28 cellular contexts compared by ENCODE assay signal in the genomic region with DNA sequence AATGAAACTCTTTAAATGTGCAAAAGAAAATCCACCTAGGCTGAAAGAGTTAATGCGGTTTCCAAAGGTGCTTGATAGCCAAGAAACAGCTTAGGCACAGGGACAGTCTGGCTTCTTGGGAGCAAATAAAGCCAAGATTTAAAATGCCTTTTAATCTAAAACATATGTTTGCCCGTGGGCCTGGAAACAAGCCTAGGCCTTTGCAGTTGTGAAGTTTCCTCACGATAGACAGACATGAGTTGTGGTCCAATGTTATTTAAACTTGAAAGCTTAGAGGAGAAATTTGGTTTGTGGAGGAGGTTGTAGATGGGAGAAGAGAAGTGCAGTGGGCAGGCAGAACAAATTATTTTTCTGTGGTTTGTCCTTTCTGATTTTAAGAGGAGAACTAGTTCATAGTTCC. TPM values are rescaled to one million over a fixed set of nuclear protein-coding genes. Genes with fewer than 3 reads are reported as not detected.
A peak's percentile ranks its signal among the peaks of the same experiment; 100 is the strongest.
DNase-seq lines count a peak whose midpoint lies in the region; ATAC-seq and TF ChIP-seq lines count a peak whose summit lies in the region.
"Had no signal": no experiment of that assay in that cellular context is flagged by ENCODE, and none has a peak within 500 bp of the region (broad histone marks: within the 10 kb centered on the region; RNA-seq: fewer than 3 reads in every experiment).

No MANE protein-coding gene starts in this region.

- H3K4me1 ChIP-seq in gastrocnemius medialis: no peaks in the 10 kb centered on the region
- H3K4me1 ChIP-seq: BLaER1, sigmoid colon, transverse colon had no signal

- no peaks in the 10 kb centered on the region for H3K27me3 ChIP-seq in gastrocnemius medialis
- H3K27me3 ChIP-seq: BLaER1, dorsolateral prefrontal cortex, ovary, sigmoid colon, transverse colon had no signal

- H3K36me3 Mint-ChIP-seq in nephron progenitor cell (ENCODE audit: low read depth) (peaks cover 3% of the 10 kb centered on the region), glutamatergic neuron (ENCODE audit: unreplicated experiment) (no peaks in the 10 kb centered on the region)
- H3K36me3 Mint-ChIP-seq: activated naive CD4-positive, alpha-beta T cell treated with anti-CD3 and anti-CD28 coated beads, Interleukin-2, amount 50 U/mL, for 72 hours had no signal

- in situ Hi-C loops in gastrocnemius medialis (cut with MboI; ENCODE audit: low sequenced_read_pairs in 4 of 4): no loop called here

- H3K9me3 Mint-ChIP-seq in nephron progenitor cell: no peaks in the 10 kb centered on the region
- H3K9me3 Mint-ChIP-seq in glutamatergic neuron (ENCODE audit: unreplicated experiment): no peaks in the 10 kb centered on the region
- H3K9me3 Mint-ChIP-seq: activated naive CD4-positive, alpha-beta T cell treated with anti-CD3 and anti-CD28 coated beads, Interleukin-2, amount 50 U/mL, for 72 hours; activated T-cell treated with anti-CD3 and anti-CD28 coated beads, Interleukin-2, amount 50 U/mL, for 72 hours had no signal

- no peaks in the 10 kb centered on the region for H3K27me3 Mint-ChIP-seq in nephron progenitor cell (ENCODE audit: low read depth, poor library complexity)
- H3K27me3 Mint-ChIP-seq in glutamatergic neuron (ENCODE audit: unreplicated experiment): peaks cover 2% of the 10 kb centered on the region

- no peak overlapping the region for H3K4me3 ChIP-seq in fibroblast of mammary gland (ENCODE audit: control insufficient read depth, low read depth, low read length)
- no peak overlapping the region for H3K4me3 ChIP-seq in gastrocnemius medialis
- H3K4me3 ChIP-seq: BLaER1, dorsolateral prefrontal cortex, ovary, sigmoid colon, transverse colon had no signal

- DNase-seq in EH (ENCODE audit: low read depth) (peak; percentile 87), fibroblast of mammary gland (ENCODE audit: low read depth) (peak; percentile 86), nephron progenitor cell (no peak), glutamatergic neuron (no peak), gastrocnemius medialis (no peak)
- DNase-seq: activated CD4-positive, CD25-positive, alpha-beta regulatory T cell treated with anti-CD3 and anti-CD28 coated beads, Interleukin-2, amount 50 U/mL, for 72 hours; activated T-cell treated with anti-CD3 and anti-CD28 coated beads, Interleukin-2, amount 50 U/mL, for 72 hours; Calu3; dorsolateral prefrontal cortex; islet precursor cell; NCI-H1436 treated with DMSO at 0.1 percent for 48 hours; NCI-H2171; NCI-H774; ovary; sigmoid colon; stimulated activated CD4-positive, alpha-beta T cell treated with anti-CD3 and anti-CD28 coated beads, Interleukin-1b, Interleukin-23, amount 100 ng/mL, for 48 hours; stimulated activated naive CD4-positive, alpha-beta T cell treated with Interleukin-2 at 50 U/mL for 16 hours; transverse colon had no signal

- no peak overlapping the region for H3K4me3 Mint-ChIP-seq in nephron progenitor cell
- H3K4me3 Mint-ChIP-seq in glutamatergic neuron (ENCODE audit: unreplicated experiment): no peak overlapping the region
- H3K4me3 Mint-ChIP-seq: activated T-cell treated with anti-CD3 and anti-CD28 coated beads, Interleukin-2, amount 50 U/mL, for 72 hours had no signal

- H3K27ac ChIP-seq in gastrocnemius medialis: no peak overlapping the region
- H3K27ac ChIP-seq: BLaER1, dorsolateral prefrontal cortex, ovary, sigmoid colon, transverse colon had no signal

- TF ChIP-seq CTCF in fibroblast of mammary gland (conservative IDR thresholded peaks at IDR 0.05; ENCODE audit: control insufficient read depth, insufficient read depth, low read depth, low read length) (no peak), nephron progenitor cell (IDR thresholded peaks at IDR 0.05) (no peak), glutamatergic neuron (IDR thresholded peaks at IDR 0.05; ENCODE audit: partially characterized antibody, unreplicated experiment) (no peak), gastrocnemius medialis (IDR thresholded peaks at IDR 0.05 in 4 of 5, conservative IDR thresholded peaks at IDR 0.05 in 1 of 5) (no peak)

- intact Hi-C loops in gastrocnemius medialis (cut with DNase I; ENCODE audit: low total_unique reads): no loop called here

- H3K27ac Mint-ChIP-seq in nephron progenitor cell (peak overlapping the region; percentile 3), glutamatergic neuron (ENCODE audit: unreplicated experiment) (no peak overlapping the region)
- H3K27ac Mint-ChIP-seq: activated naive CD4-positive, alpha-beta T cell treated with anti-CD3 and anti-CD28 coated beads, Interleukin-2, amount 50 U/mL, for 72 hours; activated T-cell treated with anti-CD3 and anti-CD28 coated beads, Interleukin-2, amount 50 U/mL, for 72 hours had no signal

- no peaks in the 10 kb centered on the region for H3K9me3 ChIP-seq in gastrocnemius medialis
- H3K9me3 ChIP-seq: BLaER1, ovary, sigmoid colon, transverse colon had no signal

- no peaks in the 10 kb centered on the region for H3K36me3 ChIP-seq in gastrocnemius medialis
- H3K36me3 ChIP-seq: BLaER1, ovary, transverse colon had no signal

- peaks cover 15% of the 10 kb centered on the region for H3K4me1 Mint-ChIP-seq in nephron progenitor cell
- peaks cover 2% of the 10 kb centered on the region for H3K4me1 Mint-ChIP-seq in glutamatergic neuron (ENCODE audit: low read depth, unreplicated experiment)

- peak; percentile 70 for ATAC-seq in SK-N-SH treated with all-trans-retinoic acid at 6 μM for 48 hours
- ATAC-seq in GM19397 (IDR thresholded peaks at IDR 0.05; ENCODE audit: unreplicated experiment): no peak
- ATAC-seq in HG03342 (IDR thresholded peaks at IDR 0.05; ENCODE audit: unreplicated experiment): no peak
- ATAC-seq in gastrocnemius medialis: no peak
- ATAC-seq: activated naive CD4-positive, alpha-beta T cell treated with anti-CD3 and anti-CD28 coated beads, Interleukin-2, amount 50 U/mL, for 72 hours; activated T-cell treated with anti-CD3 and anti-CD28 coated beads, Interleukin-2, amount 50 U/mL, for 72 hours had no signal

- TF ChIP-seq POLR2A in gastrocnemius medialis (IDR thresholded peaks at IDR 0.05): no peak

TF ChIP-seq in SK-N-SH treated with all-trans-retinoic acid at 6 μM for 48 hours, 23 proteins besides CTCF, POLR2A, EP300 and RAD21:
- peak; percentile 84 for TF ChIP-seq TCF4 (CRISPR knock-in tag; IDR thresholded peaks at IDR 0.05; ENCODE audit: borderline replicate concordance)
- TF ChIP-seq, protein P1, sequence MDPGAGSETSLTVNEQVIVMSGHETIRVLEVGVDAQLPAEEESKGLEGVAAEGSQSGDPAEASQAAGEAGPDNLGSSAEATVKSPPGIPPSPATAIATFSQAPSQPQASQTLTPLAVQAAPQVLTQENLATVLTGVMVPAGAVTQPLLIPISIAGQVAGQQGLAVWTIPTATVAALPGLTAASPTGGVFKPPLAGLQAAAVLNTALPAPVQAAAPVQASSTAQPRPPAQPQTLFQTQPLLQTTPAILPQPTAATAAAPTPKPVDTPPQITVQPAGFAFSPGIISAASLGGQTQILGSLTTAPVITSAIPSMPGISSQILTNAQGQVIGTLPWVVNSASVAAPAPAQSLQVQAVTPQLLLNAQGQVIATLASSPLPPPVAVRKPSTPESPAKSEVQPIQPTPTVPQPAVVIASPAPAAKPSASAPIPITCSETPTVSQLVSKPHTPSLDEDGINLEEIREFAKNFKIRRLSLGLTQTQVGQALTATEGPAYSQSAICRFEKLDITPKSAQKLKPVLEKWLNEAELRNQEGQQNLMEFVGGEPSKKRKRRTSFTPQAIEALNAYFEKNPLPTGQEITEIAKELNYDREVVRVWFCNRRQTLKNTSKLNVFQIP (CRISPR knock-in tag; IDR thresholded peaks at IDR 0.05; ENCODE audit: borderline replicate concordance, low read depth): no peak
- TF ChIP-seq ISL1 (CRISPR knock-in tag; IDR thresholded peaks at IDR 0.05): 0 out of 2 replicates have a peak, but pooled peaks have one; percentile 7
- TF ChIP-seq, protein P2, sequence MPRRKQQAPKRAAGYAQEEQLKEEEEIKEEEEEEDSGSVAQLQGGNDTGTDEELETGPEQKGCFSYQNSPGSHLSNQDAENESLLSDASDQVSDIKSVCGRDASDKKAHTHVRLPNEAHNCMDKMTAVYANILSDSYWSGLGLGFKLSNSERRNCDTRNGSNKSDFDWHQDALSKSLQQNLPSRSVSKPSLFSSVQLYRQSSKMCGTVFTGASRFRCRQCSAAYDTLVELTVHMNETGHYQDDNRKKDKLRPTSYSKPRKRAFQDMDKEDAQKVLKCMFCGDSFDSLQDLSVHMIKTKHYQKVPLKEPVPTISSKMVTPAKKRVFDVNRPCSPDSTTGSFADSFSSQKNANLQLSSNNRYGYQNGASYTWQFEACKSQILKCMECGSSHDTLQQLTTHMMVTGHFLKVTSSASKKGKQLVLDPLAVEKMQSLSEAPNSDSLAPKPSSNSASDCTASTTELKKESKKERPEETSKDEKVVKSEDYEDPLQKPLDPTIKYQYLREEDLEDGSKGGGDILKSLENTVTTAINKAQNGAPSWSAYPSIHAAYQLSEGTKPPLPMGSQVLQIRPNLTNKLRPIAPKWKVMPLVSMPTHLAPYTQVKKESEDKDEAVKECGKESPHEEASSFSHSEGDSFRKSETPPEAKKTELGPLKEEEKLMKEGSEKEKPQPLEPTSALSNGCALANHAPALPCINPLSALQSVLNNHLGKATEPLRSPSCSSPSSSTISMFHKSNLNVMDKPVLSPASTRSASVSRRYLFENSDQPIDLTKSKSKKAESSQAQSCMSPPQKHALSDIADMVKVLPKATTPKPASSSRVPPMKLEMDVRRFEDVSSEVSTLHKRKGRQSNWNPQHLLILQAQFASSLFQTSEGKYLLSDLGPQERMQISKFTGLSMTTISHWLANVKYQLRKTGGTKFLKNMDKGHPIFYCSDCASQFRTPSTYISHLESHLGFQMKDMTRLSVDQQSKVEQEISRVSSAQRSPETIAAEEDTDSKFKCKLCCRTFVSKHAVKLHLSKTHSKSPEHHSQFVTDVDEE (CRISPR knock-in tag; IDR thresholded peaks at IDR 0.05): peak; percentile 62; the same call in 1 of the 2 replicates

RNA-seq across cellular contexts. Expression of a gene that starts 29.8 kb away (rescaled TPM):
- total RNA-seq in glutamatergic neuron (ENCODE audit: unreplicated experiment): not detected
- total RNA-seq in gastrocnemius medialis: not detected
- total RNA-seq: bronchial epithelial cell, Calu3, epithelial cell of proximal tubule, H4, lung microvascular endothelial cell, MCF 10A, ovary had no signal

RNA-seq across cellular contexts. Expression of a gene that starts 35.5 kb away (rescaled TPM):
- total RNA-seq in glutamatergic neuron (ENCODE audit: unreplicated experiment) (114 TPM), gastrocnemius medialis (100 to 1,000 TPM in 2 of 4 donors, 10 to 100 TPM in 2; 71.3 to 157 (median 105) TPM)

Comparison
In these comparisons a context has a peak if more than half of its experiments do, and no peak if none do; other contexts are left out.
1. DNase-seq: peak in EH (single experiment) and fibroblast of mammary gland (single experiment); none in nephron progenitor cell (single experiment), glutamatergic neuron (single experiment) and gastrocnemius medialis (0 of 2).